Comparison of ENCODE assay signal across 1 cellular context in genomic region chr19:5594521-5594950, GRCh38.
TF ChIP-seq lines count a peak whose summit lies in the region.

No MANE protein-coding gene starts in this region.

TF ChIP-seq in HepG2, 621 proteins besides CTCF, POLR2A, EP300 and RAD21 (continued from another document):
- TF ChIP-seq ZBTB10 (CRISPR knock-in tag; IDR thresholded peaks at IDR 0.05; ENCODE audit: borderline replicate concordance) (no peak), HNRNPK (IDR thresholded peaks at IDR 0.05; ENCODE audit: low read depth, low read length, poor library complexity, severe bottlenecking) (no peak), KDM3A (CRISPR knock-in tag; IDR thresholded peaks at IDR 0.05; ENCODE audit: low read depth) (peak; percentile 54; the same call in 1 of the 2 replicates), GMEB2 (CRISPR knock-in tag; IDR thresholded peaks at IDR 0.05; ENCODE audit: low read depth) (no peak), ZNF772 (CRISPR knock-in tag; IDR thresholded peaks at IDR 0.05) (peak; percentile 87), ZNF441 (CRISPR knock-in tag; IDR thresholded peaks at IDR 0.05; ENCODE audit: borderline replicate concordance) (peak; percentile 76)
